In genomic region chr1:16120940-16121410, GRCh38 we compare ENCODE assay signal across 2 cellular contexts.
TF ChIP-seq lines count a peak whose summit lies in the region.

No MANE protein-coding gene starts in this region.

TF ChIP-seq in SK-N-SH treated with all-trans-retinoic acid at 6 μM for 48 hours, 23 proteins besides CTCF, POLR2A, EP300 and RAD21:
- TF ChIP-seq CREB5 (CRISPR knock-in tag; IDR thresholded peaks at IDR 0.05; ENCODE audit: low read depth): no peak
- TF ChIP-seq POU6F1 (CRISPR knock-in tag; IDR thresholded peaks at IDR 0.05; ENCODE audit: borderline replicate concordance, low read depth): no peak
- no peak for TF ChIP-seq TOX (CRISPR knock-in tag; IDR thresholded peaks at IDR 0.05; ENCODE audit: borderline replicate concordance)
- TF ChIP-seq ZFP3 (CRISPR knock-in tag; IDR thresholded peaks at IDR 0.05): no peak
- no peak for TF ChIP-seq GLIS3 (CRISPR knock-in tag; IDR thresholded peaks at IDR 0.05)
- TF ChIP-seq CSDC2 (CRISPR knock-in tag; IDR thresholded peaks at IDR 0.05): no peak
- TF ChIP-seq TCF4 (CRISPR knock-in tag; IDR thresholded peaks at IDR 0.05; ENCODE audit: borderline replicate concordance): no peak
- TF ChIP-seq RARB (CRISPR knock-in tag; IDR thresholded peaks at IDR 0.05): no peak
- no peak for TF ChIP-seq ISL1 (CRISPR knock-in tag; IDR thresholded peaks at IDR 0.05)
- no peak for TF ChIP-seq ZC3H10 (CRISPR knock-in tag; IDR thresholded peaks at IDR 0.05)
- TF ChIP-seq ZFP30 (CRISPR knock-in tag; IDR thresholded peaks at IDR 0.05): no peak
- no peak for TF ChIP-seq BACH2 (CRISPR knock-in tag; IDR thresholded peaks at IDR 0.05; ENCODE audit: borderline replicate concordance)
- no peak for TF ChIP-seq OSR1 (CRISPR knock-in tag; IDR thresholded peaks at IDR 0.05)
- no peak for TF ChIP-seq ZNF565 (CRISPR knock-in tag; conservative IDR thresholded peaks at IDR 0.05; ENCODE audit: low read depth)

TF ChIP-seq in SK-N-SH, 30 proteins besides CTCF, POLR2A, EP300 and RAD21 (continued from another document):
- TF ChIP-seq ZBTB33 (IDR thresholded peaks at IDR 0.05; ENCODE audit: borderline replicate concordance, low read depth): no peak
- TF ChIP-seq YY1 (IDR thresholded peaks at IDR 0.05; ENCODE audit: low read depth): no peak
- no peak for TF ChIP-seq NFIC (IDR thresholded peaks at IDR 0.05; ENCODE audit: borderline replicate concordance)
- no peak for TF ChIP-seq FOSL2 (IDR thresholded peaks at IDR 0.05; ENCODE audit: borderline replicate concordance, low read depth)
- TF ChIP-seq REST (IDR thresholded peaks at IDR 0.05; ENCODE audit: low read depth, low read length): no peak
- TF ChIP-seq POLR2AphosphoS5 (IDR thresholded peaks at IDR 0.05; ENCODE audit: low read depth, low read length): no peak
- no peak for TF ChIP-seq TEAD4 (IDR thresholded peaks at IDR 0.05; ENCODE audit: borderline replicate concordance, insufficient read depth)
- no peak for TF ChIP-seq MEF2A (IDR thresholded peaks at IDR 0.05; ENCODE audit: borderline replicate concordance, low read depth)
- TF ChIP-seq IRF3 (IDR thresholded peaks at IDR 0.05; ENCODE audit: low read depth, low read length): no peak
- no peak for TF ChIP-seq EZH2phosphoT487 (IDR thresholded peaks at IDR 0.05; ENCODE audit: borderline replicate concordance, low read depth)
- no peak for TF ChIP-seq GABPA (IDR thresholded peaks at IDR 0.05; ENCODE audit: low read depth)
- TF ChIP-seq JUND (IDR thresholded peaks at IDR 0.05): no peak
- no peak for TF ChIP-seq RFX5 (IDR thresholded peaks at IDR 0.05; ENCODE audit: low read length)
- no peak for TF ChIP-seq SMC3 (IDR thresholded peaks at IDR 0.05; ENCODE audit: low read depth, low read length)
